ENCODE assay signal across 16 cellular contexts in the genomic region with DNA sequence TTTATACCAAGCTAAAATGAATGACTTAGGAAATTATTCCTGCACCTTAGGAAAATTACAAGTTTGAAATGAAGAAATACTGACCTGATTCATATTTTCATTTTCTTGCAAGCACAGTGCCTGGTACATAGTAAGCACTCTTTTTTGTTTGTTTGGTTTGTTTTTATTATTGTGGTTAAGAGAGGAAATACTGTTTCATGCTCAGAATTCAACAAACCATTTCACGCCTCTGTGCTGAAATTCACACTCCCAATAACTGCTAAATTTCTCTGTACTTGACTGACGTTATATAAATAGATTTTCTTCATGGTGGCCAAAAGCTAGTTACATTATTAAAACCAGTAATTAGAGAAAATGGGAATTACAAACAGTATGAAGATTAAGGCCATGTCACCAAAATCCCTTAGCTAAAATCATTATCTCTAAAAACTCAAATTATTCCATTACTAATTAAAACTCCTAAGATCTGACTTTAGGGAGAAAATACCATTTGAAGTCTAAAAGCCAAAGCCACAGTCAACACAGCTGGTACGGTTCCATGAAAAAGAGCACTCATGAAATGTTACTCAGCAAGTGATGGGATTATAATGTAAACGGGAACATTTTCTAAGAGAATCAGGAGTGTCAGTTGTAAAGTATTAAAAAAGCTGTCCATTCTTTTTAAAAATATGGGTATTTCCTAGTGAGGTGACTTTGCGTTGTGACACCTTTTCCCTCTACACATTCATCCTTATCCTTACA.
A peak's percentile ranks its signal among the peaks of the same experiment; 100 is the strongest.
DNase-seq lines count a peak whose midpoint lies in the region; ATAC-seq, FAIRE-seq and TF ChIP-seq lines count a peak whose summit lies in the region.
"Had no signal": no experiment of that assay in that cellular context is flagged by ENCODE, and none has a peak within 500 bp of the region (broad histone marks: within the 10 kb centered on the region; RNA-seq: fewer than 3 reads in every experiment).

No MANE protein-coding gene starts in this region.

- TF ChIP-seq POLR2A in GM18505 (IDR thresholded peaks at IDR 0.05; ENCODE audit: borderline replicate concordance, extremely low read depth, insufficient read depth, insufficient read length) (no peak), GM12878 (IDR thresholded peaks at IDR 0.05; ENCODE audit: low read depth, low read length) (no peak), body of pancreas (IDR thresholded peaks at IDR 0.05) (no peak)

- peak overlapping the region; percentile 70 for H3K4me2 ChIP-seq in GM12878 (ENCODE audit: control insufficient read depth, insufficient read depth)

- peaks cover 0 to 4% of the 10 kb centered on the region in 2 donors for H3K9me3 Mint-ChIP-seq in activated naive CD4-positive, alpha-beta T cell treated with anti-CD3 and anti-CD28 coated beads, Interleukin-2, amount 50 U/mL, for 72 hours
- H3K9me3 Mint-ChIP-seq in stimulated activated naive CD8-positive, alpha-beta T cell treated with anti-CD3 and anti-CD28 coated beads, Interleukin-15, amount 100 ng/mL, for 72 hours = no peaks in the 10 kb centered on the region
- H3K9me3 Mint-ChIP-seq: activated T-cell treated with anti-CD3 and anti-CD28 coated beads, Interleukin-2, amount 50 U/mL, for 4 hours had no signal

- TF ChIP-seq EP300 in GM12878 (IDR thresholded peaks at IDR 0.05; ENCODE audit: borderline replicate concordance in 1 of 2, control insufficient read depth in 1 of 2, low read depth in 2 of 2, low read length in 2 of 2) = peak; percentile 45 to 68; a peak in 1 of 4 replicates

- peak overlapping the region; percentile 53 for H3K27ac ChIP-seq in GM12878 (ENCODE audit: control insufficient read depth, insufficient read depth)
- H3K27ac ChIP-seq in body of pancreas = no peak overlapping the region
- H3K27ac ChIP-seq: heart right ventricle, lower lobe of right lung, pancreas, SK-N-MC had no signal

- WGBS in GM12878 (ENCODE audit: insufficient coverage, insufficient replicate concordance, low lambda C conversion rate, missing lambda C conversion rate) = 0% methylated on average over 5 of the region's 5 CpGs
- 87% methylated on average over 5 of the region's 5 CpGs for WGBS in body of pancreas, 2 donors

- no peaks in the 10 kb centered on the region for H3K79me2 ChIP-seq in GM12878 (ENCODE audit: control insufficient read depth, insufficient read depth, low read length)

- no TSS peak for BruUV-seq in GM12878 (replicated peaks; lab: Mats Ljungman, UMichigan)

- FAIRE-seq in GM12878 (lab: Jason Lieb, UNC) = no peak
- FAIRE-seq: pancreas had no signal

- CTCF ChIA-PET in GM12878 (lab: Yijun Ruan, JAX) = interaction anchor here (0.6 to 2.3 kb wide), 13 partner anchors 10 to 1761 kb away, joined by 3 to 11 read pairs (median 3); no protein-coding TSS in a partner anchor

- SMC1A ChIA-PET in GM12878 (lab: Charles Lee; ENCODE audit: uncharacterized antibody, unreplicated experiment) = interaction anchor here (0.6 to 4.0 kb wide), 21 partner anchors 9 to 1411 kb away, joined by 3 to 28 read pairs (median 6); no protein-coding TSS in a partner anchor

- no peak overlapping the region for H3K4me3 ChIP-seq in GM12878
- no peak overlapping the region for H3K4me3 ChIP-seq in body of pancreas
- H3K4me3 ChIP-seq: heart right ventricle, lower lobe of right lung, pancreas, SK-N-MC had no signal

- in situ Hi-C loops in GM12878 (cut with MboI) = no loop called here

- H3K27me3 ChIP-seq in GM12878 (replicated peaks in 1 of 2; ENCODE audit: control insufficient read depth in 2 of 2, insufficient read depth in 2 of 2, low read length in 1 of 2) = no peaks in the 10 kb centered on the region
- no peaks in the 10 kb centered on the region for H3K27me3 ChIP-seq in body of pancreas
- H3K27me3 ChIP-seq: heart right ventricle, pancreas had no signal

- H3K9ac ChIP-seq in GM12878 (ENCODE audit: control insufficient read depth, insufficient read depth, low read length) = no peak overlapping the region

- POLR2A ChIA-PET in GM12878 (lab: Charles Lee) = interaction anchor here (1.2 to 1.7 kb wide), 3 partner anchors 13 to 35 kb away, joined by 3 to 5 read pairs (median 3); no protein-coding TSS in a partner anchor

- H3K36me3 ChIP-seq in GM12878 (ENCODE audit: control insufficient read depth in 2 of 2, insufficient read depth in 2 of 2, low read length in 1 of 2) (no peaks in the 10 kb centered on the region), body of pancreas (replicated peaks in 1 of 2; ENCODE audit: insufficient read depth in 1 of 2, low read depth in 2 of 2) (no peaks in the 10 kb centered on the region)
- H3K36me3 ChIP-seq: heart right ventricle, lower lobe of right lung, pancreas had no signal

- RAD21 ChIA-PET in GM12878 (lab: Charles Lee; ENCODE audit: unreplicated experiment) = interaction anchor here (0.6 to 2.9 kb wide), 19 partner anchors 10 to 165 kb away, joined by 3 to 27 read pairs (median 4); no protein-coding TSS in a partner anchor

- no peaks in the 10 kb centered on the region for H3K27me3 Mint-ChIP-seq in stimulated activated naive CD8-positive, alpha-beta T cell treated with anti-CD3 and anti-CD28 coated beads, Interleukin-15, amount 100 ng/mL, for 72 hours

- TF ChIP-seq CTCF in GM12878 (IDR thresholded peaks at IDR 0.05 in 2 of 3, conservative IDR thresholded peaks at IDR 0.05 in 1 of 3; ENCODE audit: control insufficient read depth in 2 of 3, extremely low read depth in 1 of 3, insufficient read depth in 1 of 3, low read depth in 3 of 3, low read length in 3 of 3) = no peak
- no peak for TF ChIP-seq CTCF in body of pancreas (IDR thresholded peaks at IDR 0.05)

- no peak overlapping the region for H2AFZ ChIP-seq in GM12878 (ENCODE audit: control insufficient read depth, low read depth, low read length)

- H3K4me1 ChIP-seq in GM12878 (ENCODE audit: control insufficient read depth, insufficient read depth, low read length) = peaks cover 11% of the 10 kb centered on the region; the same call in 1 of the 2 replicates
- H3K4me1 ChIP-seq in body of pancreas = no peaks in the 10 kb centered on the region
- H3K4me1 ChIP-seq: heart right ventricle, lower lobe of right lung, pancreas had no signal

- DNase-seq in GM12878 (ENCODE audit: low read depth, low spot score) (peak; percentile 37), body of pancreas (no peak)
- DNase-seq in activated naive CD4-positive, alpha-beta T cell treated with anti-CD3 and anti-CD28 coated beads, Interleukin-2, amount 50 U/mL, for 72 hours (ENCODE audit: low spot score in 2 of 2) = no peak
- no peak for DNase-seq in stimulated activated naive CD4-positive, alpha-beta T cell treated with Interleukin-2 at 50 U/mL for 16 hours (lab: John Stamatoyannopoulos, UW)
- DNase-seq in stimulated activated naive CD8-positive, alpha-beta T cell treated with anti-CD3 and anti-CD28 coated beads, Interleukin-15, amount 100 ng/mL, for 72 hours = no peak
- DNase-seq: activated CD4-positive, CD25-positive, alpha-beta regulatory T cell treated with anti-CD3 and anti-CD28 coated beads, Interleukin-2, amount 50 U/mL, for 72 hours; activated T-cell treated with anti-CD3 and anti-CD28 coated beads, Interleukin-2, amount 50 U/mL, for 4 hours; C1 segment of cervical spinal cord; GOT3; heart right ventricle; lower lobe of right lung; pancreas had no signal

- intact Hi-C loops in GM12878 (cut with micrococcal nuclease; ENCODE audit: unreplicated experiment) = loop anchor here (1.0 kb wide), 1 partner anchor 29 kb away; no protein-coding TSS in a partner anchor
- intact Hi-C loops in body of pancreas (cut with DNase I) = no loop called here

- no peaks in the 10 kb centered on the region for H4K20me1 ChIP-seq in GM12878 (ENCODE audit: control insufficient read depth, insufficient read depth)

- no peak for TF ChIP-seq RAD21 in GM12878 (IDR thresholded peaks at IDR 0.05; ENCODE audit: insufficient read depth, low read depth, low read length)

- ATAC-seq in GM18505 (IDR thresholded peaks at IDR 0.05; ENCODE audit: unreplicated experiment) (peak; percentile 35), GM21381 (IDR thresholded peaks at IDR 0.05; ENCODE audit: unreplicated experiment) (peak; percentile 57), HG03097 (IDR thresholded peaks at IDR 0.05; ENCODE audit: low FRiP score, unreplicated experiment) (peak; percentile 37), GM12878 (peak; percentile 63), body of pancreas (no peak)
- no peak for ATAC-seq in activated naive CD4-positive, alpha-beta T cell treated with anti-CD3 and anti-CD28 coated beads, Interleukin-2, amount 50 U/mL, for 72 hours
- ATAC-seq in stimulated activated naive CD8-positive, alpha-beta T cell treated with anti-CD3 and anti-CD28 coated beads, Interleukin-15, amount 100 ng/mL, for 72 hours = no peak
- ATAC-seq: heart right ventricle, lower lobe of right lung, pancreas had no signal

- no peaks in the 10 kb centered on the region for H3K4me1 Mint-ChIP-seq in stimulated activated naive CD8-positive, alpha-beta T cell treated with anti-CD3 and anti-CD28 coated beads, Interleukin-15, amount 100 ng/mL, for 72 hours

- H3K9me3 ChIP-seq in GM12878 (replicated peaks; ENCODE audit: control insufficient read depth, insufficient read depth, low read length) (peaks cover 1% of the 10 kb centered on the region; the same call in 2 of the 3 replicates), body of pancreas (no peaks in the 10 kb centered on the region)
- H3K9me3 ChIP-seq: lower lobe of right lung, pancreas had no signal

- H3K27ac Mint-ChIP-seq in activated naive CD4-positive, alpha-beta T cell treated with anti-CD3 and anti-CD28 coated beads, Interleukin-2, amount 50 U/mL, for 72 hours = no peak overlapping the region
- H3K27ac Mint-ChIP-seq in stimulated activated naive CD8-positive, alpha-beta T cell treated with anti-CD3 and anti-CD28 coated beads, Interleukin-15, amount 100 ng/mL, for 72 hours = no peak overlapping the region

- H3K4me3 Mint-ChIP-seq in stimulated activated naive CD8-positive, alpha-beta T cell treated with anti-CD3 and anti-CD28 coated beads, Interleukin-15, amount 100 ng/mL, for 72 hours = no peak overlapping the region
- H3K4me3 Mint-ChIP-seq: activated T-cell treated with anti-CD3 and anti-CD28 coated beads, Interleukin-2, amount 50 U/mL, for 4 hours had no signal

- H3K36me3 Mint-ChIP-seq in activated naive CD4-positive, alpha-beta T cell treated with anti-CD3 and anti-CD28 coated beads, Interleukin-2, amount 50 U/mL, for 72 hours = no peaks in the 10 kb centered on the region

TF ChIP-seq in GM12878, 131 proteins besides CTCF, POLR2A, EP300 and RAD21 (continues in another document):
- no peak for TF ChIP-seq ZNF274 (IDR thresholded peaks at IDR 0.05; ENCODE audit: insufficient read depth, insufficient read length)
- TF ChIP-seq MXI1 (IDR thresholded peaks at IDR 0.05; ENCODE audit: low read depth, low read length) = peak; percentile 24; the same call in 1 of the 2 replicates

Comparison
In these comparisons a context has a peak if more than half of its experiments do, and no peak if none do; other contexts are left out.
1. ATAC-seq: peak in GM18505 (single experiment), GM21381 (single experiment), HG03097 (single experiment) and GM12878 (single experiment); none in body of pancreas (single experiment), activated naive CD4-positive, alpha-beta T cell treated with anti-CD3 and anti-CD28 coated beads, Interleukin-2, amount 50 U/mL, for 72 hours (0 of 2) and stimulated activated naive CD8-positive, alpha-beta T cell treated with anti-CD3 and anti-CD28 coated beads, Interleukin-15, amount 100 ng/mL, for 72 hours (single experiment).